25 cellular contexts compared by ENCODE assay signal in genomic region chr4:182245041-182245440, GRCh38. TPM values are rescaled to one million over a fixed set of nuclear protein-coding genes. Genes with fewer than 3 reads are reported as not detected.
"Had no signal": no experiment of that assay in that cellular context is flagged by ENCODE, and none has a peak within 500 bp of the region (broad histone marks: within the 10 kb centered on the region; RNA-seq: fewer than 3 reads in every experiment).

No MANE protein-coding gene starts in this region.

- H3K4me3 Mint-ChIP-seq: activated B cell treated with CpG ODN at 0.5 μM for 24 hours; activated naive CD8-positive, alpha-beta T cell treated with anti-CD3 and anti-CD28 coated beads, Interleukin-2, amount 50 U/mL, for 24 hours; brain; dendritic cell treated with granulocyte-macrophage colony-stimulating factor and Interleukin-4, amounts not matched to agents 40 ng/mL and 50 ng/mL, for 4 days; immature natural killer cell; T-helper 1 cell treated with Interleukin-12 subunit alpha and Interleukin-12 subunit beta and Interleukin-4 antibody, amounts not matched to agents 30 μg/mL and 1 μg/mL, for 36 hours had no signal

- H3K4me1 Mint-ChIP-seq: activated B cell treated with CpG ODN at 0.5 μM for 24 hours; activated naive CD8-positive, alpha-beta T cell treated with anti-CD3 and anti-CD28 coated beads, Interleukin-2, amount 50 U/mL, for 24 hours; immature natural killer cell had no signal

- H3K27me3 Mint-ChIP-seq: activated B cell treated with CpG ODN at 0.5 μM for 24 hours; activated naive CD8-positive, alpha-beta T cell treated with anti-CD3 and anti-CD28 coated beads, Interleukin-2, amount 50 U/mL, for 24 hours; brain; dendritic cell treated with granulocyte-macrophage colony-stimulating factor and Interleukin-4, amounts not matched to agents 40 ng/mL and 50 ng/mL, for 4 days had no signal

- H3K27ac ChIP-seq: prostate gland, spleen, testis, upper lobe of left lung had no signal

- H3K4me1 ChIP-seq: prostate gland, spleen, testis, upper lobe of left lung had no signal

- H3K36me3 ChIP-seq: prostate gland, spleen, upper lobe of left lung had no signal

- H3K27ac Mint-ChIP-seq: activated B cell treated with CpG ODN at 0.5 μM for 24 hours; activated naive CD8-positive, alpha-beta T cell treated with anti-CD3 and anti-CD28 coated beads, Interleukin-2, amount 50 U/mL, for 24 hours; dendritic cell treated with granulocyte-macrophage colony-stimulating factor and Interleukin-4, amounts not matched to agents 40 ng/mL and 50 ng/mL, for 4 days; immature natural killer cell; T-helper 1 cell treated with Interleukin-12 subunit alpha and Interleukin-12 subunit beta and Interleukin-4 antibody, amounts not matched to agents 30 μg/mL and 1 μg/mL, for 36 hours had no signal

- DNase-seq: activated B cell treated with CpG ODN at 0.5 μM for 24 hours; activated CD4-positive, alpha-beta T cell treated with anti-CD3 and anti-CD28 coated beads for 4 hours; activated CD4-positive, alpha-beta T cell treated with anti-CD3 and anti-CD28 coated beads, Interleukin-2, amount 50 U/mL, for 48 hours; activated gamma-delta T cell; activated naive CD4-positive, alpha-beta T cell treated with anti-CD3 and anti-CD28 coated beads, Interleukin-2, amount 50 U/mL, for 16 hours; activated naive CD8-positive, alpha-beta T cell treated with anti-CD3 and anti-CD28 coated beads, Interleukin-2, amount 50 U/mL, for 24 hours; aorta; caudate nucleus; effector CD4-positive, alpha-beta T cell; foreskin fibroblast; immature natural killer cell; spleen; stimulated activated CD4-positive, alpha-beta T cell treated with anti-CD3 and anti-CD28 coated beads, Interleukin-4, amount 100 ng/mL, for 1 hour; stimulated activated naive CD4-positive, alpha-beta T cell; T1000; testis; upper lobe of left lung had no signal

- H3K4me3 ChIP-seq: lung, prostate gland, spleen, testis, upper lobe of left lung had no signal

- ATAC-seq: activated naive CD8-positive, alpha-beta T cell treated with anti-CD3 and anti-CD28 coated beads, Interleukin-2, amount 50 U/mL, for 24 hours; left lobe of liver had no signal

- H3K9me3 ChIP-seq: prostate gland, testis, upper lobe of left lung had no signal

- H3K27me3 ChIP-seq: spleen, testis, upper lobe of left lung had no signal

RNA-seq across cellular contexts. Expression of gene TENM3, which starts 1.8 kb away (rescaled TPM):
- total RNA-seq: activated B cell treated with CpG ODN at 0.5 μM for 24 hours; activated CD8-positive, alpha-beta memory T cell treated with anti-CD3 and anti-CD28 coated beads for 36 hours; mononuclear cell had no signal
- polyA plus RNA-seq: immature natural killer cell had no signal
